ENCODE assay signal across 2 cellular contexts in genomic region chr10:46515402-46516192, GRCh38.
TF ChIP-seq lines count a peak whose summit lies in the region.

No MANE protein-coding gene starts in this region.

TF ChIP-seq in A549, 52 proteins besides CTCF, POLR2A, EP300 and RAD21:
- no peak for TF ChIP-seq MAZ (IDR thresholded peaks at IDR 0.05; ENCODE audit: borderline replicate concordance, low read depth, low read length)
- no peak for TF ChIP-seq KDM1A (IDR thresholded peaks at IDR 0.05; ENCODE audit: low read depth)
- no peak for TF ChIP-seq GATA3 (IDR thresholded peaks at IDR 0.05; ENCODE audit: borderline replicate concordance)
- no peak for TF ChIP-seq NPAS2 (CRISPR knock-in tag; IDR thresholded peaks at IDR 0.05; ENCODE audit: borderline replicate concordance)
- TF ChIP-seq, protein P1, sequence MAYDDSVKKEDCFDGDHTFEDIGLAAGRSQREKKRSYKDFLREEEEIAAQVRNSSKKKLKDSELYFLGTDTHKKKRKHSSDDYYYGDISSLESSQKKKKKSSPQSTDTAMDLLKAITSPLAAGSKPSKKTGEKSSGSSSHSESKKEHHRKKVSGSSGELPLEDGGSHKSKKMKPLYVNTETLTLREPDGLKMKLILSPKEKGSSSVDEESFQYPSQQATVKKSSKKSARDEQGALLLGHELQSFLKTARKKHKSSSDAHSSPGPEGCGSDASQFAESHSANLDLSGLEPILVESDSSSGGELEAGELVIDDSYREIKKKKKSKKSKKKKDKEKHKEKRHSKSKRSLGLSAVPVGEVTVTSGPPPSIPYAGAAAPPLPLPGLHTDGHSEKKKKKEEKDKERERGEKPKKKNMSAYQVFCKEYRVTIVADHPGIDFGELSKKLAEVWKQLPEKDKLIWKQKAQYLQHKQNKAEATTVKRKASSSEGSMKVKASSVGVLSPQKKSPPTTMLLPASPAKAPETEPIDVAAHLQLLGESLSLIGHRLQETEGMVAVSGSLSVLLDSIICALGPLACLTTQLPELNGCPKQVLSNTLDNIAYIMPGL (CRISPR knock-in tag; IDR thresholded peaks at IDR 0.05; ENCODE audit: borderline replicate concordance) = no peak
- no peak for TF ChIP-seq JUNB (IDR thresholded peaks at IDR 0.05)
- TF ChIP-seq ZNF302 (CRISPR knock-in tag; IDR thresholded peaks at IDR 0.05) = no peak
- TF ChIP-seq ZFP36 (IDR thresholded peaks at IDR 0.05; ENCODE audit: borderline replicate concordance, partially characterized antibody) = no peak
- no peak for TF ChIP-seq FOSL2 (IDR thresholded peaks at IDR 0.05)
- no peak for TF ChIP-seq FOSL2 (CRISPR knock-in tag; IDR thresholded peaks at IDR 0.05)
- no peak for TF ChIP-seq HOXA7 (CRISPR knock-in tag; IDR thresholded peaks at IDR 0.05)
- no peak for TF ChIP-seq POLR2AphosphoS2 (conservative IDR thresholded peaks at IDR 0.05; ENCODE audit: low read length)
- 0 out of 2 replicates have a peak, but pooled peaks have one; percentile 11 for TF ChIP-seq E2F6 (IDR thresholded peaks at IDR 0.05; ENCODE audit: borderline replicate concordance, low read depth)
- 0 out of 5 replicates have a peak, but pooled peaks of 1 of the 2 experiments have one; percentile 12 for TF ChIP-seq JUN (IDR thresholded peaks at IDR 0.05)
- no peak for TF ChIP-seq RCOR1 (IDR thresholded peaks at IDR 0.05; ENCODE audit: low read depth, low read length)

TF ChIP-seq in HepG2, 621 proteins besides CTCF, POLR2A, EP300 and RAD21:
- TF ChIP-seq ZNF629 (CRISPR knock-in tag; conservative IDR thresholded peaks at IDR 0.05) (no peak), ZNF232 (CRISPR knock-in tag; IDR thresholded peaks at IDR 0.05; ENCODE audit: borderline replicate concordance) (no peak), ZNF557 (CRISPR knock-in tag; IDR thresholded peaks at IDR 0.05) (no peak), ZNF20 (CRISPR knock-in tag; IDR thresholded peaks at IDR 0.05) (no peak), SMYD3 (CRISPR knock-in tag; IDR thresholded peaks at IDR 0.05) (no peak), ZNF7 (CRISPR knock-in tag; IDR thresholded peaks at IDR 0.05) (no peak), ZNF678 (CRISPR knock-in tag; IDR thresholded peaks at IDR 0.05) (no peak), ZBTB7A (CRISPR knock-in tag; IDR thresholded peaks at IDR 0.05) (no peak), NFIB (CRISPR knock-in tag; IDR thresholded peaks at IDR 0.05; ENCODE audit: borderline replicate concordance) (no peak), ZNF44 (CRISPR knock-in tag; IDR thresholded peaks at IDR 0.05) (no peak), ZFX (CRISPR knock-in tag; IDR thresholded peaks at IDR 0.05; ENCODE audit: low read depth) (no peak), KAT8 (CRISPR knock-in tag; IDR thresholded peaks at IDR 0.05) (no peak), ZNF343 (CRISPR knock-in tag; IDR thresholded peaks at IDR 0.05) (no peak), NFATC3 (CRISPR knock-in tag; IDR thresholded peaks at IDR 0.05) (no peak)
- TF ChIP-seq, protein P2, sequence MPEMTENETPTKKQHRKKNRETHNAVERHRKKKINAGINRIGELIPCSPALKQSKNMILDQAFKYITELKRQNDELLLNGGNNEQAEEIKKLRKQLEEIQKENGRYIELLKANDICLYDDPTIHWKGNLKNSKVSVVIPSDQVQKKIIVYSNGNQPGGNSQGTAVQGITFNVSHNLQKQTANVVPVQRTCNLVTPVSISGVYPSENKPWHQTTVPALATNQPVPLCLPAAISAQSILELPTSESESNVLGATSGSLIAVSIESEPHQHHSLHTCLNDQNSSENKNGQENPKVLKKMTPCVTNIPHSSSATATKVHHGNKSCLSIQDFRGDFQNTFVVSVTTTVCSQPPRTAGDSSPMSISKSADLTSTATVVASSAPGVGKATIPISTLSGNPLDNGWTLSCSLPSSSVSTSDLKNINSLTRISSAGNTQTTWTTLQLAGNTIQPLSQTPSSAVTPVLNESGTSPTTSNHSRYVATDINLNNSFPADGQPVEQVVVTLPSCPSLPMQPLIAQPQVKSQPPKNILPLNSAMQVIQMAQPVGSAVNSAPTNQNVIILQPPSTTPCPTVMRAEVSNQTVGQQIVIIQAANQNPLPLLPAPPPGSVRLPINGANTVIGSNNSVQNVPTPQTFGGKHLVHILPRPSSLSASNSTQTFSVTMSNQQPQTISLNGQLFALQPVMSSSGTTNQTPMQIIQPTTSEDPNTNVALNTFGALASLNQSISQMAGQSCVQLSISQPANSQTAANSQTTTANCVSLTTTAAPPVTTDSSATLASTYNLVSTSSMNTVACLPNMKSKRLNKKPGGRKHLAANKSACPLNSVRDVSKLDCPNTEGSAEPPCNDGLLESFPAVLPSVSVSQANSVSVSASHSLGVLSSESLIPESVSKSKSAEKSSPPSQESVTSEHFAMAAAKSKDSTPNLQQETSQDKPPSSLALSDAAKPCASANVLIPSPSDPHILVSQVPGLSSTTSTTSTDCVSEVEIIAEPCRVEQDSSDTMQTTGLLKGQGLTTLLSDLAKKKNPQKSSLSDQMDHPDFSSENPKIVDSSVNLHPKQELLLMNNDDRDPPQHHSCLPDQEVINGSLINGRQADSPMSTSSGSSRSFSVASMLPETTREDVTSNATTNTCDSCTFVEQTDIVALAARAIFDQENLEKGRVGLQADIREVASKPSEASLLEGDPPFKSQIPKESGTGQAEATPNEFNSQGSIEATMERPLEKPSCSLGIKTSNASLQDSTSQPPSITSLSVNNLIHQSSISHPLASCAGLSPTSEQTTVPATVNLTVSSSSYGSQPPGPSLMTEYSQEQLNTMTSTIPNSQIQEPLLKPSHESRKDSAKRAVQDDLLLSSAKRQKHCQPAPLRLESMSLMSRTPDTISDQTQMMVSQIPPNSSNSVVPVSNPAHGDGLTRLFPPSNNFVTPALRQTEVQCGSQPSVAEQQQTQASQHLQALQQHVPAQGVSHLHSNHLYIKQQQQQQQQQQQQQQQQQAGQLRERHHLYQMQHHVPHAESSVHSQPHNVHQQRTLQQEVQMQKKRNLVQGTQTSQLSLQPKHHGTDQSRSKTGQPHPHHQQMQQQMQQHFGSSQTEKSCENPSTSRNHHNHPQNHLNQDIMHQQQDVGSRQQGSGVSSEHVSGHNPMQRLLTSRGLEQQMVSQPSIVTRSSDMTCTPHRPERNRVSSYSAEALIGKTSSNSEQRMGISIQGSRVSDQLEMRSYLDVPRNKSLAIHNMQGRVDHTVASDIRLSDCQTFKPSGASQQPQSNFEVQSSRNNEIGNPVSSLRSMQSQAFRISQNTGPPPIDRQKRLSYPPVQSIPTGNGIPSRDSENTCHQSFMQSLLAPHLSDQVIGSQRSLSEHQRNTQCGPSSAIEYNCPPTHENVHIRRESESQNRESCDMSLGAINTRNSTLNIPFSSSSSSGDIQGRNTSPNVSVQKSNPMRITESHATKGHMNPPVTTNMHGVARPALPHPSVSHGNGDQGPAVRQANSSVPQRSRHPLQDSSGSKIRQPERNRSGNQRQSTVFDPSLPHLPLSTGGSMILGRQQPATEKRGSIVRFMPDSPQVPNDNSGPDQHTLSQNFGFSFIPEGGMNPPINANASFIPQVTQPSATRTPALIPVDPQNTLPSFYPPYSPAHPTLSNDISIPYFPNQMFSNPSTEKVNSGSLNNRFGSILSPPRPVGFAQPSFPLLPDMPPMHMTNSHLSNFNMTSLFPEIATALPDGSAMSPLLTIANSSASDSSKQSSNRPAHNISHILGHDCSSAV (CRISPR knock-in tag; IDR thresholded peaks at IDR 0.05; ENCODE audit: borderline replicate concordance) = no peak
- TF ChIP-seq, protein P3, sequence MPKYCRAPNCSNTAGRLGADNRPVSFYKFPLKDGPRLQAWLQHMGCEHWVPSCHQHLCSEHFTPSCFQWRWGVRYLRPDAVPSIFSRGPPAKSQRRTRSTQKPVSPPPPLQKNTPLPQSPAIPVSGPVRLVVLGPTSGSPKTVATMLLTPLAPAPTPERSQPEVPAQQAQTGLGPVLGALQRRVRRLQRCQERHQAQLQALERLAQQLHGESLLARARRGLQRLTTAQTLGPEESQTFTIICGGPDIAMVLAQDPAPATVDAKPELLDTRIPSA (CRISPR knock-in tag; IDR thresholded peaks at IDR 0.05; ENCODE audit: borderline replicate concordance) = no peak
- TF ChIP-seq, protein P4, sequence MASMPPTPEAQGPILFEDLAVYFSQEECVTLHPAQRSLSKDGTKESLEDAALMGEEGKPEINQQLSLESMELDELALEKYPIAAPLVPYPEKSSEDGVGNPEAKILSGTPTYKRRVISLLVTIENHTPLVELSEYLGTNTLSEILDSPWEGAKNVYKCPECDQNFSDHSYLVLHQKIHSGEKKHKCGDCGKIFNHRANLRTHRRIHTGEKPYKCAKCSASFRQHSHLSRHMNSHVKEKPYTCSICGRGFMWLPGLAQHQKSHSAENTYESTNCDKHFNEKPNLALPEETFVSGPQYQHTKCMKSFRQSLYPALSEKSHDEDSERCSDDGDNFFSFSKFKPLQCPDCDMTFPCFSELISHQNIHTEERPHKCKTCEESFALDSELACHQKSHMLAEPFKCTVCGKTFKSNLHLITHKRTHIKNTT (CRISPR knock-in tag; IDR thresholded peaks at IDR 0.05) = no peak
- TF ChIP-seq, protein P5, sequence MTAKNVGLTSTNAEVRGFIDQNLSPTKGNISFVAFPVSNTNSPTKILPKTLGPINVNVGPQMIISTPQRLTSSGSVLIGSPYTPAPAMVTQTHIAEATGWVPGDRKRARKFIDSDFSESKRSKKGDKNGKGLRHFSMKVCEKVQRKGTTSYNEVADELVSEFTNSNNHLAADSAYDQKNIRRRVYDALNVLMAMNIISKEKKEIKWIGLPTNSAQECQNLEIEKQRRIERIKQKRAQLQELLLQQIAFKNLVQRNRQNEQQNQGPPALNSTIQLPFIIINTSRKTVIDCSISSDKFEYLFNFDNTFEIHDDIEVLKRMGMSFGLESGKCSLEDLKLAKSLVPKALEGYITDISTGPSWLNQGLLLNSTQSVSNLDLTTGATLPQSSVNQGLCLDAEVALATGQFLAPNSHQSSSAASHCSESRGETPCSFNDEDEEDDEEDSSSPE (CRISPR knock-in tag; IDR thresholded peaks at IDR 0.05) = no peak
